8 cellular contexts compared by ENCODE assay signal in the genomic region with DNA sequence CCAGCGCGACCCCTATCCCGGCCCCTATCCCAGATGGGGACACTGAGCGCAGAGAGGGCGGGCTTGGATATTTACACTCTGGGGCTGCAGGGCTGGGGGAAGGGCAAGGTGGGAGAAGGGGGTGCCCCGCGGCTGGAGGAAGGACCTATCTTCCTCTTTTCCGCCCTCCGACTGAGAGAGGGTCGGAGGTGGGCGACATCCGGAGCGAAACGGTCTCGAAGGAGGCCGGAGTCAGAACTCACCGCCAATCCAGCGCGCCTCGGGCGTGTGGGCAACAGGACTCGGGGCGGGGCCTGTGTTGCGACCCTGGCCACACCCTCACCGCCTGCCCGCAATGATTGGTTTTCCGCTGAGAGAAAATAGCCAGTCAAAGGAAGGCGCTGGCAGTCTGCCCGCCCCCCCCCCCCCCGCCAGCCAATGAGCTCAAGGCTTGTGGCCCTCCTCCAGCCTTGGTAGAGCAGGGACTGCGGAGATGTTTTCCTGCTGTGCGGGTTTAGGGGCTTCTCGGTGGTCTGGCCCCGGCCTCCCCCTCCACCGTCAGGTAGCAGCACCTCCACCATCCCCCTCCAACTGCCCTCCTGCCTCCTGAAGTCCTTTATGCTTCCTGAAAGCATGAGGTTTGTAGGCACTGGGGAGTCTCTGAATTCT. TPM values are rescaled to one million over a fixed set of nuclear protein-coding genes. Genes with fewer than 3 reads are reported as not detected.
DNase-seq lines count a peak whose midpoint lies in the region; ATAC-seq and TF ChIP-seq lines count a peak whose summit lies in the region.

A gene with protein sequence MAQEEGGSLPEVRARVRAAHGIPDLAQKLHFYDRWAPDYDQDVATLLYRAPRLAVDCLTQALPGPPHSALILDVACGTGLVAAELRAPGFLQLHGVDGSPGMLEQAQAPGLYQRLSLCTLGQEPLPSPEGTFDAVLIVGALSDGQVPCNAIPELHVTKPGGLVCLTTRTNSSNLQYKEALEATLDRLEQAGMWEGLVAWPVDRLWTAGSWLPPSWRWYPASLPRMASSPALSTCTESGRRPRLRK (minus strand): TSS at position 269 of the 648 bp plus-strand sequence. CDS start 376 bp downstream, outside the sequence.

- H3K14ac ChIP-seq in IMR-90 (replicated peaks; ENCODE audit: low read depth, low read length) = peak within 1 kb of the TSS; percentile 98

- H2AFZ ChIP-seq in IMR-90 (replicated peaks; ENCODE audit: low read length, poor library complexity) = peak within 1 kb of the TSS; percentile 95

- H4K20me1 ChIP-seq in IMR-90 (ENCODE audit: insufficient read depth, low read length) = no peaks in the 10 kb centered on the region

- H3K4me1 ChIP-seq in IMR-90 (ENCODE audit: control insufficient read depth, insufficient read depth, low read length) (no peaks in the 10 kb centered on the region; the same call in 1 of the 2 replicates), muscle layer of colon (ENCODE audit: insufficient read depth, low read length) (peaks cover 15% of the 10 kb centered on the region)

- H3K9ac ChIP-seq in IMR-90 (ENCODE audit: low read depth, low read length) (peak within 1 kb of the TSS; percentile 95), muscle layer of colon (ENCODE audit: low read length) (peak within 1 kb of the TSS; percentile 68)

- in situ Hi-C loops in IMR-90 (cut with MboI; ENCODE audit: low sequenced_read_pairs) = no loop called here

- ATAC-seq in GM21528 (IDR thresholded peaks at IDR 0.05; ENCODE audit: low FRiP score, unreplicated experiment) (peak; percentile 76), IMR-90 (ENCODE audit: low read depth) (peak; percentile 99)

- H3K9me3 ChIP-seq in IMR-90 (ENCODE audit: control insufficient read depth, insufficient read depth, low read length) (no peaks in the 10 kb centered on the region), muscle layer of colon (ENCODE audit: low read length) (no peaks in the 10 kb centered on the region)

- H3K56ac ChIP-seq in IMR-90 (ENCODE audit: extremely low read depth, insufficient read depth, low read length) = peak within 1 kb of the TSS; percentile 81; the same call in 1 of the 2 replicates

- WGBS in IMR-90 (ENCODE audit: extremely low coverage in 2 of 2, insufficient read length in 1 of 2), 2 experiments = no CpG with 5 or more reads among the region's 35 CpGs

- H4K5ac ChIP-seq in IMR-90 (ENCODE audit: low read depth, low read length) = peak within 1 kb of the TSS; percentile 90

- H3K79me1 ChIP-seq in IMR-90 (ENCODE audit: low read depth in 1 of 2, low read length in 2 of 2) = peaks cover 5 to 20% of the 10 kb centered on the region in 2 experiments

- peak within 1 kb of the TSS; percentile 94 for H3K23ac ChIP-seq in IMR-90 (ENCODE audit: low read depth, low read length)

- POLR2A ChIA-PET in IMR-90 (lab: Charles Lee; ENCODE audit: unreplicated experiment) = interaction anchor here (0.6 to 1.3 kb wide), 4 partner anchors 8 to 1997 kb away, joined by 3 to 10 read pairs (median 8); no protein-coding TSS in a partner anchor

- H3K27ac ChIP-seq in IMR-90 (ENCODE audit: insufficient read depth, low read length) (peak within 1 kb of the TSS; percentile 93), muscle layer of colon (ENCODE audit: low read depth, low read length) (peak within 1 kb of the TSS; percentile 49)

- TF ChIP-seq CTCF in IMR-90 (conservative IDR thresholded peaks at IDR 0.05; ENCODE audit: low read depth, low read length) = no peak

- H2AK5ac ChIP-seq in IMR-90 (ENCODE audit: low read depth, low read length) = peak within 1 kb of the TSS; percentile 87

- H2AK9ac ChIP-seq in IMR-90 (replicated peaks; ENCODE audit: low read depth, low read length, poor library complexity) = peak within 1 kb of the TSS; percentile 84

- peak; percentile 76 for DNase-seq in DMS 273 treated with DMSO at 0.1 percent for 48 hours (lab: John Stamatoyannopoulos, UW)
- DNase-seq in IMR-90 = peak; percentile 91
- DNase-seq in OCI-M1 (lab: John Stamatoyannopoulos, UW) = peak; percentile 98
- peak; percentile 86 for DNase-seq in activated T-cell treated with anti-CD3 and anti-CD28 coated beads for 48 hours (ENCODE audit: low read depth)
- peak; percentile 94 for DNase-seq in erythroblast (lab: John Stamatoyannopoulos, UW)
- DNase-seq in stimulated activated CD8-positive, alpha-beta memory T cell treated with anti-CD3 and anti-CD28 coated beads, Interleukin-7, amount 100 ng/mL, for 1 hour (ENCODE audit: low read depth in 2 of 2) = peak; percentile 72 to 78

- H2BK120ac ChIP-seq in IMR-90 (ENCODE audit: low read depth, low read length) = peak within 1 kb of the TSS; percentile 83

- TF ChIP-seq POLR2A in IMR-90 (IDR thresholded peaks at IDR 0.05; ENCODE audit: low read depth, low read length) (peak; percentile 85), erythroblast (IDR thresholded peaks at IDR 0.05; ENCODE audit: low read length) (peak; percentile 36)

- H3K27me3 ChIP-seq in IMR-90 (ENCODE audit: control insufficient read depth, insufficient read depth, low read length) (no peaks in the 10 kb centered on the region), muscle layer of colon (ENCODE audit: control insufficient read depth in 1 of 2, insufficient read depth in 2 of 2, low read length in 2 of 2) (no peaks in the 10 kb centered on the region)

- H2BK15ac ChIP-seq in IMR-90 (ENCODE audit: low read depth, low read length) = peak within 1 kb of the TSS; percentile 64; the same call in 1 of the 3 replicates

- H3K9me1 ChIP-seq in IMR-90 (ENCODE audit: insufficient read depth, low read length) = peaks cover 4% of the 10 kb centered on the region; the same call in 1 of the 2 replicates

- peak within 1 kb of the TSS; percentile 87 for H2BK5ac ChIP-seq in IMR-90 (ENCODE audit: low read depth, low read length, poor library complexity, severe bottlenecking)

- TF ChIP-seq RAD21 in IMR-90 (IDR thresholded peaks at IDR 0.05; ENCODE audit: low read length) = no peak

- peak within 1 kb of the TSS; percentile 92 for H3K4me3 ChIP-seq in IMR-90 (ENCODE audit: insufficient read depth, low read depth, low read length)
- peak within 1 kb of the TSS; percentile 71 to 85 for H3K4me3 ChIP-seq in muscle layer of colon (ENCODE audit: low read depth in 1 of 2, low read length in 2 of 2)

- peak within 1 kb of the TSS; percentile 78 for H3K18ac ChIP-seq in IMR-90 (ENCODE audit: low read depth, low read length)

- peak within 1 kb of the TSS; percentile 76 to 93; a peak in 3 of 4 replicates for H4K8ac ChIP-seq in IMR-90 (ENCODE audit: low read depth in 2 of 2, low read length in 2 of 2)

- no TSS peak for BruUV-seq in IMR-90 (replicated peaks; lab: Mats Ljungman, UMichigan)

- peak within 1 kb of the TSS; percentile 95 for H3K4ac ChIP-seq in IMR-90 (ENCODE audit: low read depth, low read length)

- H4K91ac ChIP-seq in IMR-90 (ENCODE audit: insufficient read depth, low read depth, low read length) = peak within 1 kb of the TSS; percentile 81

- dilution Hi-C loops in IMR-90 (cut with HindIII; ENCODE audit: low sequenced_read_pairs, unreplicated experiment) = no loop called here

- H2BK20ac ChIP-seq in IMR-90 (ENCODE audit: low read depth, low read length) = no peak within 1 kb of the TSS

- H3K4me2 ChIP-seq in IMR-90 (ENCODE audit: low read depth, low read length) = peak within 1 kb of the TSS; percentile 95

- CTCF ChIA-PET in IMR-90 (lab: Yijun Ruan, JAX) = interaction anchor here (0.6 to 0.8 kb wide), 5 partner anchors 13 to 1603 kb away, joined by 3 to 4 read pairs (median 3); no protein-coding TSS in a partner anchor

- H3K36me3 ChIP-seq in IMR-90 (ENCODE audit: control insufficient read depth, insufficient read depth, low read length) (no peaks in the 10 kb centered on the region; the same call in 1 of the 2 replicates), muscle layer of colon (ENCODE audit: insufficient read depth, low read length) (no peaks in the 10 kb centered on the region)

- intact Hi-C loops in IMR-90 (cut with micrococcal nuclease) = no loop called here

TF ChIP-seq in IMR-90, 13 proteins besides CTCF, POLR2A, EP300 and RAD21:
- TF ChIP-seq, protein P1, sequence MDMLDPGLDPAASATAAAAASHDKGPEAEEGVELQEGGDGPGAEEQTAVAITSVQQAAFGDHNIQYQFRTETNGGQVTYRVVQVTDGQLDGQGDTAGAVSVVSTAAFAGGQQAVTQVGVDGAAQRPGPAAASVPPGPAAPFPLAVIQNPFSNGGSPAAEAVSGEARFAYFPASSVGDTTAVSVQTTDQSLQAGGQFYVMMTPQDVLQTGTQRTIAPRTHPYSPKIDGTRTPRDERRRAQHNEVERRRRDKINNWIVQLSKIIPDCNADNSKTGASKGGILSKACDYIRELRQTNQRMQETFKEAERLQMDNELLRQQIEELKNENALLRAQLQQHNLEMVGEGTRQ (IDR thresholded peaks at IDR 0.05; ENCODE audit: low read depth, low read length) = no peak
- TF ChIP-seq MAZ (IDR thresholded peaks at IDR 0.05; ENCODE audit: borderline replicate concordance, low read depth, low read length) = 0 out of 2 replicates have a peak, but pooled peaks have one; percentile 8

RNA-seq across cellular contexts. Expression of the gene that starts here (rescaled TPM):
- total RNA-seq in IMR-90 (2012; rRNA removed) = 1.7 and 2.3 TPM in 2 replicates
- polyA plus RNA-seq in IMR-90 (2012; rRNA removed) = 4.3 and 5.2 TPM in 2 replicates
- polyA plus RNA-seq in IMR-90 (2012; cell fraction: cytosol; rRNA removed) = 5.0 and 8.7 TPM in 2 replicates
- polyA plus RNA-seq in IMR-90 (2012; cell fraction: nucleus; rRNA removed; ENCODE audit: low replicate concordance) = 4.1 and 6.2 TPM in 2 replicates

Comparison
In these comparisons a context has a peak if more than half of its experiments do, and no peak if none do; other contexts are left out.
1. Peak in every context shown above with its lines: DNase-seq, ATAC-seq, H3K4me3 ChIP-seq and H3K27ac ChIP-seq.